29 cellular contexts compared by ENCODE assay signal in genomic region chr15:101323793-101324505, GRCh38. TPM values are rescaled to one million over a fixed set of nuclear protein-coding genes. Genes with fewer than 3 reads are reported as not detected.
DNase-seq lines count a peak whose midpoint lies in the region; ATAC-seq, FAIRE-seq and TF ChIP-seq lines count a peak whose summit lies in the region.
"Had no signal": no experiment of that assay in that cellular context is flagged by ENCODE, and none has a peak within 500 bp of the region (broad histone marks: within the 10 kb centered on the region; RNA-seq: fewer than 3 reads in every experiment).

No MANE protein-coding gene starts in this region.

- WGBS in small intestine, 3 donors = 49 to 76% (median 57%) methylated on average over 21 of the region's 21 CpGs

- DNase-seq in Calu3 (no peak), left colon (peak in 1 of 2 donors; percentile 5), small intestine (peak; percentile 34), retina (no peak), NCI-H1092 (lab: John Stamatoyannopoulos, UW) (no peak), KG1 (lab: John Stamatoyannopoulos, UW) (no peak)
- DNase-seq: C1 segment of cervical spinal cord; CD8-positive, alpha-beta T cell; DMS153; DND-41; GOT3; HFFc6; KBM-7; MM.1S; NCI-H1417; NCI-H1694; NCI-H2029 treated with DMSO at 0.1 percent for 48 hours; NCI-H2227 treated with DMSO at 0.1 percent for 48 hours; NCI-H510A; NCI-H82; NK-92 treated with Interleukin-12 subunit alpha and Interleukin-12 subunit beta, amount 100 ng/mL, for 24 hours; PC-9; Right ventricle myocardium superior had no signal

- CTCF ChIA-PET in Calu3 (lab: Charles Lee) = no interaction called here

- H3K4me3 ChIP-seq in BLaER1 = no peak overlapping the region
- no peak overlapping the region for H3K4me3 ChIP-seq in small intestine (ENCODE audit: low read depth in 1 of 2, low read length in 2 of 2)
- H3K4me3 ChIP-seq: HAP-1, PC-9, SJSA1 had no signal

- H3K27me3 ChIP-seq in BLaER1 = no peaks in the 10 kb centered on the region
- no peaks in the 10 kb centered on the region for H3K27me3 ChIP-seq in small intestine (ENCODE audit: control insufficient read depth in 2 of 2, insufficient read depth in 2 of 2, low read length in 2 of 2)

- H3K4me3 Mint-ChIP-seq in Calu3 (ENCODE audit: low read depth, unreplicated experiment) = no peak overlapping the region
- H3K4me3 Mint-ChIP-seq: CD8-positive, alpha-beta T cell; HFFc6 had no signal

- FAIRE-seq in small intestine (lab: Jason Lieb, UNC) = no peak
- FAIRE-seq: A204.1, GM12892, HTR-8/SVneo had no signal

- intact Hi-C loops in Calu3 (cut with micrococcal nuclease; ENCODE audit: unreplicated experiment) = no loop called here
- intact Hi-C loops in left colon (cut with DNase I, micrococcal nuclease) = no loop called here

- no peak overlapping the region for H3K9ac ChIP-seq in BLaER1

- peaks cover 16% of the 10 kb centered on the region for H3K4me1 Mint-ChIP-seq in Calu3 (ENCODE audit: low read depth, unreplicated experiment)

- H3K27me3 Mint-ChIP-seq in Calu3 (ENCODE audit: unreplicated experiment) = peaks cover 40% of the 10 kb centered on the region

- peak overlapping the region; percentile 45 for H3K4me2 ChIP-seq in BLaER1
- H3K4me2 ChIP-seq: PC-9 had no signal

- TF ChIP-seq CTCF in Calu3 (IDR thresholded peaks at IDR 0.05; ENCODE audit: unreplicated experiment) = no peak

- H3K27ac ChIP-seq in BLaER1 = no peak overlapping the region
- H3K27ac ChIP-seq in small intestine (ENCODE audit: low read depth in 1 of 2, low read length in 1 of 2) = peak overlapping the region in 1 of 2 donors; percentile 72
- H3K27ac ChIP-seq: PC-9, SJSA1 had no signal

- H3K36me3 ChIP-seq in BLaER1 (no peaks in the 10 kb centered on the region), small intestine (ENCODE audit: control insufficient read depth in 2 of 2, insufficient read depth in 2 of 2, low read length in 2 of 2) (no peaks in the 10 kb centered on the region)
- H3K36me3 ChIP-seq: HAP-1, SJSA1 had no signal

- peak overlapping the region; percentile 2 for H3K27ac Mint-ChIP-seq in Calu3 (ENCODE audit: unreplicated experiment)
- H3K27ac Mint-ChIP-seq: CD8-positive, alpha-beta T cell; HFFc6 had no signal

- H3K9me3 ChIP-seq in BLaER1 (no peaks in the 10 kb centered on the region), small intestine (ENCODE audit: control insufficient read depth, low read depth) (no peaks in the 10 kb centered on the region)
- H3K9me3 ChIP-seq: HAP-1, SJSA1 had no signal

- peaks cover 39% of the 10 kb centered on the region for H3K4me1 ChIP-seq in BLaER1
- H3K4me1 ChIP-seq in small intestine (ENCODE audit: control insufficient read depth in 2 of 2, insufficient read depth in 1 of 2, low read depth in 1 of 2, low read length in 1 of 2) = no peaks in the 10 kb centered on the region
- H3K4me1 ChIP-seq: HAP-1, SJSA1 had no signal

- ATAC-seq in left colon = peak; percentile 39
- ATAC-seq: CD8-positive, alpha-beta T cell had no signal

- no TSS peak for BruUV-seq in Calu3 (replicated peaks; lab: Mats Ljungman, UMichigan)

- H3K36me3 Mint-ChIP-seq in Calu3 (ENCODE audit: insufficient read depth, unreplicated experiment) = no peaks in the 10 kb centered on the region
- H3K36me3 Mint-ChIP-seq: CD8-positive, alpha-beta T cell had no signal

- no peaks in the 10 kb centered on the region for H3K9me3 Mint-ChIP-seq in Calu3 (ENCODE audit: low read depth, unreplicated experiment)
- H3K9me3 Mint-ChIP-seq: CD8-positive, alpha-beta T cell; HFFc6 had no signal

- H4K20me1 ChIP-seq in BLaER1 = no peaks in the 10 kb centered on the region

RNA-seq across cellular contexts. Expression of gene SNRPA1, which starts 28.9 kb away (rescaled TPM):
- total RNA-seq in Calu3 (2022) (123 and 140 TPM in 2 replicates), left colon (10 to 100 TPM; 44.7 to 48.2 TPM)
- polyA plus RNA-seq in small intestine = 10 to 100 TPM; 72.1 to 82.7 (median 74.3) TPM

RNA-seq across cellular contexts. Expression of gene SELENOS, which starts 46.7 kb away (rescaled TPM):
- 83.3 and 85.0 TPM in 2 replicates for total RNA-seq in Calu3 (2022)
- total RNA-seq in left colon = 100 to 1,000 TPM; 134 to 142 TPM
- polyA plus RNA-seq in small intestine = 100 to 1,000 TPM; 123 to 148 (median 142) TPM
